20 cellular contexts compared by ENCODE assay signal in the genomic region with DNA sequence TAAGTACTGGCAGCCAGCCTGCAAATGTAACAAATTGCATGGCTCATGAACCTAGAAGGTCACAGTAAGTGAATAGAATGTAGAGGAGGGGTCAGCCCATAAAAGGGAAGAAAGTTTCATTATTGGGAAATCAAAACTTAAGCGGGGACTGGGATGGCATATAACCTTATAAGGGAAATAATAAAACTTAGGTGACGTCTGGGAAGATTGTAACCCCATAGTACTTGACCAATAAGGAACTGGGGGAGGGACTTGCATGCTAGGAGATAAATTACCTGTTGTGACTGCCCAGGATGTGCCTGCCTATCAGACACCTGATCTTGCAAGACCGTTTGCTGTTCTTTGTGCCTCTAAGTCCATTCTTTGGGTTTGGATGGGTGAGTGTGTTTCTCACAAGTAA. TPM values are rescaled to one million over a fixed set of nuclear protein-coding genes. Genes with fewer than 3 reads are reported as not detected.
"Had no signal": no experiment of that assay in that cellular context is flagged by ENCODE, and none has a peak within 500 bp of the region (broad histone marks: within the 10 kb centered on the region; RNA-seq: fewer than 3 reads in every experiment).

No MANE protein-coding gene starts in this region.

- DNase-seq: activated CD4-positive, alpha-beta T cell treated with anti-CD3 and anti-CD28 coated beads, Interleukin-2, amount 50 U/mL, for 1 hour; activated CD4-positive, CD25-positive, alpha-beta regulatory T cell treated with anti-CD3 and anti-CD28 coated beads, Interleukin-2, amount 50 U/mL, for 72 hours; activated gamma-delta T cell treated with Interleukin-2 at 50 U/mL for 16 hours; activated T-cell treated with anti-CD3 and anti-CD28 coated beads, Interleukin-2, amount 50 U/mL, for 1 hour; anterior cingulate cortex; body of pancreas; central memory CD4-positive, alpha-beta T cell; dermis blood vessel endothelial cell; effector CD8-positive, alpha-beta T cell; glutamatergic neuron; hippocampal formation; occipital lobe; right lobe of liver; stimulated activated CD4-positive, alpha-beta T cell treated with anti-CD3 and anti-CD28 coated beads, Interleukin-2, amount 100 ng/mL, for 24 hours; stimulated activated naive CD8-positive, alpha-beta T cell treated with anti-CD3 and anti-CD28 coated beads, Interleukin-15, amount 100 ng/mL, for 72 hours; transverse colon; WERI-Rb-1 had no signal

- H3K27me3 ChIP-seq: body of pancreas, right lobe of liver, suprapubic skin, transverse colon had no signal

- H3K4me3 ChIP-seq: body of pancreas, right lobe of liver, skin epidermis, suprapubic skin, transverse colon had no signal

- H3K4me1 ChIP-seq: right lobe of liver, suprapubic skin, transverse colon had no signal

- H3K9me3 ChIP-seq: body of pancreas, right lobe of liver, suprapubic skin, transverse colon had no signal

- H3K27ac ChIP-seq: body of pancreas, right lobe of liver, skin epidermis, suprapubic skin, transverse colon, WERI-Rb-1 had no signal

- H3K36me3 ChIP-seq: right lobe of liver, suprapubic skin, transverse colon, WERI-Rb-1 had no signal

RNA-seq across cellular contexts. Expression of gene MCTP2, which starts 28.0 kb away (rescaled TPM):
- total RNA-seq: myocyte had no signal
